ENCODE assay signal across 8 cellular contexts in the genomic region with DNA sequence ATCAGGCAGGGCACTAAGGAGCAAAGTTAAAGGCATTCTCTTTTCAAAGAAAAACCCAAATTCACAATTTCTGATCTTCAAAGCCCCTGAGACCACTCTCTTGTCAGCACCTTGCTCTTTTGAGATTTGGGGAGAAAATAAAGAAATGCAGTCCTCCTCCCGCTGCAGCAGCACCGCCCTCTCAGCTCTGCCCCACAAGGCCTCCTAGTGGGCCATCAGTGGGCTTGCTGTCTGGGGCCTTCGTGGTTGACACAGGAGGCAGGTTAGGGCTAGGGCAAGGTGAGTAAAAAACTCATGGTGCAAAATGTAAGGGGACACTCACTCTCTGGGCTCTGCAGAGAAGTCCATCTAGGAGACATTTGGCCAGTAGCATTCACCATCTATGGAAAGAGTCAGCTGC.
"Had no signal": no experiment of that assay in that cellular context is flagged by ENCODE, and none has a peak within 500 bp of the region (broad histone marks: within the 10 kb centered on the region; RNA-seq: fewer than 3 reads in every experiment).

No MANE protein-coding gene starts in this region.

- ATAC-seq: HepG2 had no signal

- H3K27ac ChIP-seq: HL-60, KMS-11 had no signal

- FAIRE-seq: HepG2, HTR-8/SVneo had no signal

- H3K27ac Mint-ChIP-seq: IgD-negative memory B cell had no signal

- H3K36me3 Mint-ChIP-seq: IgD-negative memory B cell had no signal

- H3K9me3 Mint-ChIP-seq: IgD-negative memory B cell had no signal

- DNase-seq: IMR-90, KBM-7, KG1 had no signal

- H3K4me2 ChIP-seq: KMS-11 had no signal

- H3K9ac ChIP-seq: KMS-11 had no signal

- H3K4me3 Mint-ChIP-seq: IgD-negative memory B cell had no signal

- H3K4me1 Mint-ChIP-seq: IgD-negative memory B cell had no signal
